Comparison of ENCODE assay signal across 12 cellular contexts in genomic region chr1:212292250-212292924, GRCh38. TPM values are rescaled to one million over a fixed set of nuclear protein-coding genes. Genes with fewer than 3 reads are reported as not detected.
A peak's percentile ranks its signal among the peaks of the same experiment; 100 is the strongest.
DNase-seq lines count a peak whose midpoint lies in the region; ATAC-seq lines count a peak whose summit lies in the region.
"Had no signal": no experiment of that assay in that cellular context is flagged by ENCODE, and none has a peak within 500 bp of the region (broad histone marks: within the 10 kb centered on the region; RNA-seq: fewer than 3 reads in every experiment).

No MANE protein-coding gene starts in this region.

- DNase-seq in activated T-cell treated with anti-CD3 and anti-CD28 coated beads, Interleukin-2, amount 50 U/mL, for 72 hours: no peak
- no peak for DNase-seq in activated T-cell treated with anti-CD3 and anti-CD28 coated beads for 4 hours
- no peak for DNase-seq in Karpas-422
- no peak for DNase-seq in stimulated activated effector memory CD8-positive, alpha-beta T cell treated with anti-CD3 and anti-CD28 coated beads, Interleukin-12 subunit alpha, Interleukin-12 subunit beta, amount 100 ng/mL, for 72 hours (ENCODE audit: low spot score in 2 of 2)
- no peak for DNase-seq in NCI-H1417 (lab: John Stamatoyannopoulos, UW)
- no peak for DNase-seq in G401 (ENCODE audit: low spot score)
- DNase-seq: activated B cell treated with CpG ODN at 0.5 μM for 24 hours, glutamatergic neuron, Peyer's patch, upper lobe of left lung had no signal

- no peak overlapping the region for H2AFZ ChIP-seq in Karpas-422 (ENCODE audit: low read length)

- WGBS in esophagus, 2 donors: 57 to 62% methylated on average over 2 of the region's 2 CpGs

- H3K4me3 ChIP-seq in Karpas-422 (ENCODE audit: low read length) (no peak overlapping the region), esophagus (ENCODE audit: low read depth in 1 of 2, low read length in 2 of 2) (no peak overlapping the region)
- H3K4me3 ChIP-seq: Peyer's patch, upper lobe of left lung had no signal

- H3K79me2 ChIP-seq in Karpas-422 (ENCODE audit: low read length): peaks cover 97% of the 10 kb centered on the region

- H3K36me3 Mint-ChIP-seq in activated T-cell treated with anti-CD3 and anti-CD28 coated beads, Interleukin-2, amount 50 U/mL, for 72 hours (ENCODE audit: insufficient read depth in 2 of 2): no peaks in the 10 kb centered on the region
- no peaks in the 10 kb centered on the region for H3K36me3 Mint-ChIP-seq in stimulated activated effector memory CD8-positive, alpha-beta T cell treated with anti-CD3 and anti-CD28 coated beads, Interleukin-12 subunit alpha, Interleukin-12 subunit beta, amount 100 ng/mL, for 72 hours

- no peaks in the 10 kb centered on the region for H3K9me3 ChIP-seq in Karpas-422 (ENCODE audit: low read length)
- no peaks in the 10 kb centered on the region for H3K9me3 ChIP-seq in esophagus (ENCODE audit: control insufficient read depth in 2 of 2, insufficient read depth in 1 of 2, low read depth in 1 of 2, low read length in 1 of 2)
- H3K9me3 ChIP-seq: Peyer's patch, upper lobe of left lung had no signal

- no peaks in the 10 kb centered on the region for H4K20me1 ChIP-seq in Karpas-422 (ENCODE audit: insufficient read depth, low read depth, low read length)

- H3K27me3 Mint-ChIP-seq in activated T-cell treated with anti-CD3 and anti-CD28 coated beads, Interleukin-2, amount 50 U/mL, for 72 hours (ENCODE audit: low read depth): no peaks in the 10 kb centered on the region
- H3K27me3 Mint-ChIP-seq: activated B cell treated with CpG ODN at 0.5 μM for 24 hours had no signal

- no peak overlapping the region for H3K9ac ChIP-seq in Karpas-422 (ENCODE audit: low read length)

- H3K4me1 ChIP-seq in Karpas-422 (ENCODE audit: low read length) (peaks cover 67% of the 10 kb centered on the region), esophagus (ENCODE audit: control insufficient read depth in 2 of 2, insufficient read depth in 2 of 2, low read length in 1 of 2) (peaks cover 0 to 2% of the 10 kb centered on the region in 2 donors)

- peak overlapping the region; percentile 34 for H3K4me2 ChIP-seq in Karpas-422 (ENCODE audit: low read depth, low read length, poor library complexity, severe bottlenecking)

- H3K4me3 Mint-ChIP-seq in activated T-cell treated with anti-CD3 and anti-CD28 coated beads, Interleukin-2, amount 50 U/mL, for 72 hours: peak overlapping the region; percentile 76 to 77
- peak overlapping the region; percentile 47 for H3K4me3 Mint-ChIP-seq in stimulated activated effector memory CD8-positive, alpha-beta T cell treated with anti-CD3 and anti-CD28 coated beads, Interleukin-12 subunit alpha, Interleukin-12 subunit beta, amount 100 ng/mL, for 72 hours

- peak; percentile 28 to 43 for ATAC-seq in activated T-cell treated with anti-CD3 and anti-CD28 coated beads, Interleukin-2, amount 50 U/mL, for 72 hours (replicated peaks in 1 of 2)
- peak; percentile 57 for ATAC-seq in stimulated activated effector memory CD8-positive, alpha-beta T cell treated with anti-CD3 and anti-CD28 coated beads, Interleukin-12 subunit alpha, Interleukin-12 subunit beta, amount 100 ng/mL, for 72 hours
- ATAC-seq in GM18867 (IDR thresholded peaks at IDR 0.05; ENCODE audit: unreplicated experiment): no peak

- H3K36me3 ChIP-seq in Karpas-422 (ENCODE audit: insufficient read depth, low read length) (no peaks in the 10 kb centered on the region), esophagus (ENCODE audit: control insufficient read depth in 2 of 2, insufficient read depth in 2 of 2, low read length in 1 of 2) (no peaks in the 10 kb centered on the region)
- H3K36me3 ChIP-seq: Peyer's patch, upper lobe of left lung had no signal

- in situ Hi-C loops in G401 (cut with HindIII; ENCODE audit: low sequenced_read_pairs): no loop called here

- no peaks in the 10 kb centered on the region for H3K27me3 ChIP-seq in Karpas-422 (ENCODE audit: low read length)
- H3K27me3 ChIP-seq in esophagus (ENCODE audit: control insufficient read depth in 1 of 2, insufficient read depth in 2 of 2, low read length in 2 of 2): no peaks in the 10 kb centered on the region
- H3K27me3 ChIP-seq: Peyer's patch, upper lobe of left lung had no signal

- no peaks in the 10 kb centered on the region for H3K9me2 ChIP-seq in Karpas-422 (replicated peaks; ENCODE audit: insufficient read depth, low read length)

- no peak overlapping the region for H3K27ac ChIP-seq in Karpas-422 (ENCODE audit: low read length)
- peak overlapping the region; percentile 40 to 75 for H3K27ac ChIP-seq in esophagus (ENCODE audit: low read depth in 2 of 2, low read length in 1 of 2)
- H3K27ac ChIP-seq: Peyer's patch had no signal

- no peaks in the 10 kb centered on the region for H3K9me3 Mint-ChIP-seq in activated T-cell treated with anti-CD3 and anti-CD28 coated beads, Interleukin-2, amount 50 U/mL, for 72 hours
- H3K9me3 Mint-ChIP-seq in stimulated activated effector memory CD8-positive, alpha-beta T cell treated with anti-CD3 and anti-CD28 coated beads, Interleukin-12 subunit alpha, Interleukin-12 subunit beta, amount 100 ng/mL, for 72 hours: no peaks in the 10 kb centered on the region
- H3K9me3 Mint-ChIP-seq: activated B cell treated with CpG ODN at 0.5 μM for 24 hours had no signal

- H3K27ac Mint-ChIP-seq in activated T-cell treated with anti-CD3 and anti-CD28 coated beads, Interleukin-2, amount 50 U/mL, for 72 hours: peak overlapping the region; percentile 83
- peak overlapping the region; percentile 67 for H3K27ac Mint-ChIP-seq in stimulated activated effector memory CD8-positive, alpha-beta T cell treated with anti-CD3 and anti-CD28 coated beads, Interleukin-12 subunit alpha, Interleukin-12 subunit beta, amount 100 ng/mL, for 72 hours
- H3K27ac Mint-ChIP-seq: activated B cell treated with CpG ODN at 0.5 μM for 24 hours had no signal

- H3K4me1 Mint-ChIP-seq in activated T-cell treated with anti-CD3 and anti-CD28 coated beads, Interleukin-2, amount 50 U/mL, for 72 hours (ENCODE audit: low read depth): peaks cover 94% of the 10 kb centered on the region
- H3K4me1 Mint-ChIP-seq in stimulated activated effector memory CD8-positive, alpha-beta T cell treated with anti-CD3 and anti-CD28 coated beads, Interleukin-12 subunit alpha, Interleukin-12 subunit beta, amount 100 ng/mL, for 72 hours: peaks cover 75% of the 10 kb centered on the region

RNA-seq across cellular contexts. Expression of gene PPP2R5A, which starts 7.2 kb away (rescaled TPM):
- 10 to 100 TPM; 43.7 to 52.0 TPM for total RNA-seq in activated T-cell treated with anti-CD3 and anti-CD28 coated beads, Interleukin-2, amount 50 U/mL, for 72 hours
- total RNA-seq in Karpas-422 (2014; rRNA removed; shearing (Covaris generic); ENCODE audit: low replicate concordance): 31.3 and 41.6 TPM in 2 replicates
- polyA plus RNA-seq in esophagus: 10 to 100 TPM; 29.0 to 37.3 TPM
- total RNA-seq in G401 (2014; rRNA removed; shearing (Covaris generic)): 62.5 and 90.2 TPM in 2 replicates
